In genomic region chr2:136008205-136008865, GRCh38 we compare ENCODE assay signal across 8 cellular contexts. TPM values are rescaled to one million over a fixed set of nuclear protein-coding genes. Genes with fewer than 3 reads are reported as not detected.
DNase-seq lines count a peak whose midpoint lies in the region; TF ChIP-seq lines count a peak whose summit lies in the region.

No MANE protein-coding gene starts in this region.

- no peaks in the 10 kb centered on the region for H3K36me3 Mint-ChIP-seq in chondrocyte (ENCODE audit: low read depth)

- no peak overlapping the region for H3K9ac ChIP-seq in neuronal stem cell (ENCODE audit: low read depth, low read length, poor library complexity)

- peaks cover 15% of the 10 kb centered on the region for H3K4me1 Mint-ChIP-seq in chondrocyte (ENCODE audit: low read depth)

- H3K27ac Mint-ChIP-seq in chondrocyte (ENCODE audit: unreplicated experiment) = no peak overlapping the region

- H3K14ac ChIP-seq in neuronal stem cell (ENCODE audit: low read length) = no peak overlapping the region

- peak overlapping the region; percentile 25 for H2BK12ac ChIP-seq in neuronal stem cell (ENCODE audit: low read length)

- no peak overlapping the region for H2BK5ac ChIP-seq in neuronal stem cell (ENCODE audit: low read length)

- no peak overlapping the region for H3K4me3 Mint-ChIP-seq in chondrocyte (ENCODE audit: unreplicated experiment)

- H4K91ac ChIP-seq in neuronal stem cell (ENCODE audit: low read depth, low read length, poor library complexity) = no peak overlapping the region

- no peak overlapping the region for H3K4me2 ChIP-seq in neuronal stem cell (ENCODE audit: insufficient read depth, low read length, poor library complexity, severe bottlenecking)

- no peak overlapping the region for H3K4ac ChIP-seq in neuronal stem cell (ENCODE audit: low read length)

- no peak overlapping the region for H2BK120ac ChIP-seq in neuronal stem cell (ENCODE audit: low read depth, low read length)

- H2AK5ac ChIP-seq in neuronal stem cell (ENCODE audit: low read depth, low read length) = no peak overlapping the region

- DNase-seq in GM12865 (ENCODE audit: low read depth) (peak; percentile 45), OCI-M1 (lab: John Stamatoyannopoulos, UW) (peak; percentile 22), neuronal stem cell (ENCODE audit: low spot score) (no peak), DMS114 treated with DMSO at 0.1 percent for 48 hours (lab: John Stamatoyannopoulos, UW; ENCODE audit: unreplicated experiment) (no peak), NCI-H774 (lab: John Stamatoyannopoulos, UW) (no peak), chondrocyte (ENCODE audit: low spot score) (no peak), iPS-NIHi11 (ENCODE audit: low spot score) (no peak)
- DNase-seq in activated effector memory CD4-positive, alpha-beta T cell treated with anti-CD3 and anti-CD28 coated beads, Interleukin-2, amount 50 U/mL, for 16 hours = peak; percentile 81

- H3K4me1 ChIP-seq in neuronal stem cell (ENCODE audit: control insufficient read depth in 2 of 2, insufficient read depth in 1 of 2, low read depth in 1 of 2, low read length in 2 of 2) = peaks cover 2% of the 10 kb centered on the region in 2 donors

- H3K18ac ChIP-seq in neuronal stem cell (ENCODE audit: low read length) = peak overlapping the region; percentile 11

- peaks cover 3% of the 10 kb centered on the region for H3K27me3 Mint-ChIP-seq in chondrocyte (ENCODE audit: low read depth)

- H3K36me3 ChIP-seq in neuronal stem cell (replicated peaks in 1 of 2; ENCODE audit: control insufficient read depth in 2 of 2, insufficient read depth in 2 of 2, low read length in 2 of 2) = no peaks in the 10 kb centered on the region

- no peaks in the 10 kb centered on the region for H3K9me3 Mint-ChIP-seq in chondrocyte (ENCODE audit: low read depth)

- H3K9me3 ChIP-seq in neuronal stem cell (replicated peaks in 1 of 2; ENCODE audit: control insufficient read depth in 2 of 2, insufficient read depth in 1 of 2, low read depth in 1 of 2, low read length in 2 of 2) = peaks cover 0 to 2% of the 10 kb centered on the region in 2 donors

- H3K27ac ChIP-seq in neuronal stem cell (replicated peaks; ENCODE audit: low read length) = no peak overlapping the region

- peak overlapping the region; percentile 73 for H2BK15ac ChIP-seq in neuronal stem cell (ENCODE audit: low read length)

- no peaks in the 10 kb centered on the region for H3K79me1 ChIP-seq in neuronal stem cell (ENCODE audit: low read depth, low read length)

- H2AFZ ChIP-seq in neuronal stem cell (ENCODE audit: low read length) = no peak overlapping the region

- peak overlapping the region; percentile 87 for H3K23ac ChIP-seq in neuronal stem cell (ENCODE audit: low read depth, low read length, poor library complexity)

- no peak for TF ChIP-seq CTCF in GM12865 (IDR thresholded peaks at IDR 0.05; ENCODE audit: insufficient read depth, low read depth, low read length, missing control alignments)
- TF ChIP-seq CTCF in chondrocyte (IDR thresholded peaks at IDR 0.05) = no peak

- H4K8ac ChIP-seq in neuronal stem cell (ENCODE audit: low read depth, low read length) = no peak overlapping the region

- H3K27me3 ChIP-seq in neuronal stem cell (ENCODE audit: control insufficient read depth in 3 of 3, insufficient read depth in 3 of 3, low read depth in 1 of 3, low read length in 3 of 3) = no peaks in the 10 kb centered on the region

- H3K4me3 ChIP-seq in GM12865 (ENCODE audit: low read depth, low read length) (no peak overlapping the region), neuronal stem cell (ENCODE audit: low read length in 2 of 2) (no peak overlapping the region)

- WGBS in neuronal stem cell (ENCODE audit: extremely low coverage in 2 of 2, insufficient read length in 2 of 2, insufficient replicate concordance in 1 of 2), 2 donors = no CpG with 5 or more reads among the region's 9 CpGs

RNA-seq across cellular contexts. Expression of gene DARS1, which starts 22.9 kb away (rescaled TPM):
- polyA plus RNA-seq in neuronal stem cell (2013, experiment 1 of 2) = 114 TPM
- polyA plus RNA-seq in neuronal stem cell (2013, experiment 2 of 2) = 104 TPM
- 40.3 to 52.3 TPM (median 48.2 TPM) in 3 replicates for total RNA-seq in chondrocyte

Comparison
In these comparisons a context has a peak if more than half of its experiments do, and no peak if none do; other contexts are left out.
1. DNase-seq: peak in GM12865 (single experiment), OCI-M1 (single experiment) and activated effector memory CD4-positive, alpha-beta T cell treated with anti-CD3 and anti-CD28 coated beads, Interleukin-2, amount 50 U/mL, for 16 hours (single experiment); none in neuronal stem cell (single experiment), DMS114 treated with DMSO at 0.1 percent for 48 hours (single experiment), NCI-H774 (single experiment), chondrocyte (single experiment) and iPS-NIHi11 (single experiment).